11 cellular contexts compared by ENCODE assay signal in the genomic region with DNA sequence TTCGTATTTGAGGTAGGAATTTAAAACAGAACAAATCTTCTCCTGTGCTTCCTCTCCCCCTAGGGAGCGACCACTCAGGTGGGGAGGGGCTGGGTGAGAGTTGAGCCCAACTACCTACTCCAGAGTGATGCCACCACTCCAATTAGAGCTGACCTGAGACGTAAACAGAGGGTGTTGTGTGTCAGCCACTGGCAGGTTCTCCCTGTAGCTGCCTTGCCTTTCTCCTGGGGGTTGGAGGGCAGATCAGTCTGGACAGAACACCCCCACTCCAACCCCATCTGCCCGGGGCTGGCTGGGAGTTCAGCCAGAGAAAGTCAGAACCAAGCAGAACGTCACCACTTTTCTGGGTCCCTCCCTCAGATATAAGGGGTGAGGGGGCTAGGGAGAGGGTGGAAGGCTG. TPM values are rescaled to one million over a fixed set of nuclear protein-coding genes. Genes with fewer than 3 reads are reported as not detected.
DNase-seq lines count a peak whose midpoint lies in the region; ATAC-seq, FAIRE-seq and TF ChIP-seq lines count a peak whose summit lies in the region.
"Had no signal": no experiment of that assay in that cellular context is flagged by ENCODE, and none has a peak within 500 bp of the region (broad histone marks: within the 10 kb centered on the region; RNA-seq: fewer than 3 reads in every experiment).

No MANE protein-coding gene starts in this region.

- no peaks in the 10 kb centered on the region for H3K36me3 Mint-ChIP-seq in natural killer cell treated with Interleukin-12 subunit alpha and Interleukin-12 subunit beta and Interleukin-15 and Interleukin-18, amount 100 ng/mL, for 72 hours
- H3K36me3 Mint-ChIP-seq in natural killer cell: no peaks in the 10 kb centered on the region

- H3K9me3 ChIP-seq in GM12878 (replicated peaks; ENCODE audit: control insufficient read depth, insufficient read depth, low read length): no peaks in the 10 kb centered on the region

- no peak overlapping the region for H3K27ac Mint-ChIP-seq in natural killer cell treated with Interleukin-12 subunit alpha and Interleukin-12 subunit beta and Interleukin-15 and Interleukin-18, amount 100 ng/mL, for 72 hours
- H3K27ac Mint-ChIP-seq in natural killer cell: no peak overlapping the region
- H3K27ac Mint-ChIP-seq in stimulated activated naive CD8-positive, alpha-beta T cell treated with anti-CD3 and anti-CD28 coated beads, Interleukin-15, amount 100 ng/mL, for 72 hours: peak overlapping the region; percentile 50 to 72

- no peaks in the 10 kb centered on the region for H3K4me1 Mint-ChIP-seq in natural killer cell treated with Interleukin-12 subunit alpha and Interleukin-12 subunit beta and Interleukin-15 and Interleukin-18, amount 100 ng/mL, for 72 hours (ENCODE audit: low read depth in 2 of 2)
- no peaks in the 10 kb centered on the region for H3K4me1 Mint-ChIP-seq in natural killer cell
- peaks cover 30% of the 10 kb centered on the region for H3K4me1 Mint-ChIP-seq in stimulated activated naive CD8-positive, alpha-beta T cell treated with anti-CD3 and anti-CD28 coated beads, Interleukin-15, amount 100 ng/mL, for 72 hours

- WGBS in GM12878 (ENCODE audit: insufficient coverage, insufficient replicate concordance, low lambda C conversion rate, missing lambda C conversion rate): 9% methylated on average over 5 of the region's 5 CpGs

- TF ChIP-seq RAD21 in GM12878 (IDR thresholded peaks at IDR 0.05; ENCODE audit: insufficient read depth, low read depth, low read length): no peak

- peaks cover 0 to 8% of the 10 kb centered on the region in 2 experiments; a peak in 2 of 4 replicates for H3K36me3 ChIP-seq in GM12878 (ENCODE audit: control insufficient read depth in 2 of 2, insufficient read depth in 2 of 2, low read length in 1 of 2)

- no peak for DNase-seq in natural killer cell treated with Interleukin-12 subunit alpha and Interleukin-12 subunit beta and Interleukin-15 and Interleukin-18, amount 100 ng/mL, for 72 hours (ENCODE audit: low spot score)
- DNase-seq in natural killer cell: no peak
- peak; percentile 49 for DNase-seq in NCI-H69 (lab: John Stamatoyannopoulos, UW)
- no peak for DNase-seq in GM12878 (ENCODE audit: low read depth, low spot score)
- DNase-seq in stimulated activated naive CD8-positive, alpha-beta T cell treated with anti-CD3 and anti-CD28 coated beads, Interleukin-15, amount 100 ng/mL, for 72 hours: no peak
- DNase-seq in SK-N-DZ (ENCODE audit: low spot score): no peak
- DNase-seq in activated CD8-positive, alpha-beta memory T cell treated with anti-CD3 and anti-CD28 coated beads for 24 hours: no peak
- DNase-seq: effector memory CD4-positive, alpha-beta T cell; NCI-H1694 had no signal

- SMC1A ChIA-PET in GM12878 (lab: Charles Lee; ENCODE audit: uncharacterized antibody, unreplicated experiment): interaction anchor here (0.9 to 9.2 kb wide), 4 partner anchors 12 to 28 kb away, joined by 3 to 57 read pairs (median 27); partner anchors contain the start of genes MUTYH and TOE1

- FAIRE-seq in GM12878 (lab: Jason Lieb, UNC): no peak

- H3K4me3 Mint-ChIP-seq in natural killer cell treated with Interleukin-12 subunit alpha and Interleukin-12 subunit beta and Interleukin-15 and Interleukin-18, amount 100 ng/mL, for 72 hours: peak overlapping the region; percentile 77
- no peak overlapping the region for H3K4me3 Mint-ChIP-seq in natural killer cell
- H3K4me3 Mint-ChIP-seq in stimulated activated naive CD8-positive, alpha-beta T cell treated with anti-CD3 and anti-CD28 coated beads, Interleukin-15, amount 100 ng/mL, for 72 hours: peak overlapping the region; percentile 86 to 90

- H3K27me3 ChIP-seq in GM12878 (replicated peaks in 1 of 2; ENCODE audit: control insufficient read depth in 2 of 2, insufficient read depth in 2 of 2, low read length in 1 of 2): no peaks in the 10 kb centered on the region

- ATAC-seq in natural killer cell treated with Interleukin-12 subunit alpha and Interleukin-12 subunit beta and Interleukin-15 and Interleukin-18, amount 100 ng/mL, for 72 hours: no peak
- no peak for ATAC-seq in natural killer cell
- ATAC-seq in GM12878: no peak
- no peak for ATAC-seq in stimulated activated naive CD8-positive, alpha-beta T cell treated with anti-CD3 and anti-CD28 coated beads, Interleukin-15, amount 100 ng/mL, for 72 hours
- ATAC-seq in GM21717 (IDR thresholded peaks at IDR 0.05; ENCODE audit: unreplicated experiment): no peak

- H3K27ac ChIP-seq in GM12878 (ENCODE audit: control insufficient read depth, insufficient read depth): no peak overlapping the region

- CTCF ChIA-PET in GM12878 (lab: Yijun Ruan, JAX): interaction anchor here (2.7 to 5.8 kb wide), 2 partner anchors 11 to 164 kb away, joined by 21 to 42 read pairs; partner anchors contain the start of genes MUTYH, TESK2 and TOE1

- no peak for TF ChIP-seq POLR2A in GM12878 (IDR thresholded peaks at IDR 0.05; ENCODE audit: low read depth, low read length)

- no peak for TF ChIP-seq EP300 in GM12878 (IDR thresholded peaks at IDR 0.05; ENCODE audit: borderline replicate concordance in 1 of 2, control insufficient read depth in 1 of 2, low read depth in 2 of 2, low read length in 2 of 2)

- TF ChIP-seq CTCF in natural killer cell (IDR thresholded peaks at IDR 0.05): no peak
- no peak for TF ChIP-seq CTCF in GM12878 (IDR thresholded peaks at IDR 0.05 in 2 of 3, conservative IDR thresholded peaks at IDR 0.05 in 1 of 3; ENCODE audit: control insufficient read depth in 2 of 3, extremely low read depth in 1 of 3, insufficient read depth in 1 of 3, low read depth in 3 of 3, low read length in 3 of 3)

- peaks cover 22% of the 10 kb centered on the region for H3K79me2 ChIP-seq in GM12878 (ENCODE audit: control insufficient read depth, insufficient read depth, low read length)

- H3K27me3 Mint-ChIP-seq in natural killer cell treated with Interleukin-12 subunit alpha and Interleukin-12 subunit beta and Interleukin-15 and Interleukin-18, amount 100 ng/mL, for 72 hours: no peaks in the 10 kb centered on the region
- H3K27me3 Mint-ChIP-seq in natural killer cell (ENCODE audit: low read depth in 2 of 2): no peaks in the 10 kb centered on the region
- no peaks in the 10 kb centered on the region for H3K27me3 Mint-ChIP-seq in stimulated activated naive CD8-positive, alpha-beta T cell treated with anti-CD3 and anti-CD28 coated beads, Interleukin-15, amount 100 ng/mL, for 72 hours

- in situ Hi-C loops in GM12878 (cut with MboI): no loop called here

- peak overlapping the region; percentile 82 for H3K4me3 ChIP-seq in GM12878

- no peaks in the 10 kb centered on the region for H3K9me3 Mint-ChIP-seq in natural killer cell treated with Interleukin-12 subunit alpha and Interleukin-12 subunit beta and Interleukin-15 and Interleukin-18, amount 100 ng/mL, for 72 hours
- no peaks in the 10 kb centered on the region for H3K9me3 Mint-ChIP-seq in natural killer cell
- no peaks in the 10 kb centered on the region for H3K9me3 Mint-ChIP-seq in stimulated activated naive CD8-positive, alpha-beta T cell treated with anti-CD3 and anti-CD28 coated beads, Interleukin-15, amount 100 ng/mL, for 72 hours
- H3K9me3 Mint-ChIP-seq: CD4-positive, CD25-positive, alpha-beta regulatory T cell had no signal

- H3K4me1 ChIP-seq in GM12878 (ENCODE audit: control insufficient read depth, insufficient read depth, low read length): peaks cover 16% of the 10 kb centered on the region; the same call in 1 of the 2 replicates

- H3K4me2 ChIP-seq in GM12878 (ENCODE audit: control insufficient read depth, insufficient read depth): peak overlapping the region; percentile 64

- intact Hi-C loops in natural killer cell (cut with micrococcal nuclease): no loop called here
- intact Hi-C loops in GM12878 (cut with micrococcal nuclease; ENCODE audit: unreplicated experiment): no loop called here

- H4K20me1 ChIP-seq in GM12878 (ENCODE audit: control insufficient read depth, insufficient read depth): no peaks in the 10 kb centered on the region

- H2AFZ ChIP-seq in GM12878 (ENCODE audit: control insufficient read depth, low read depth, low read length): no peak overlapping the region

- no TSS peak for BruUV-seq in GM12878 (replicated peaks; lab: Mats Ljungman, UMichigan)

- RAD21 ChIA-PET in GM12878 (lab: Charles Lee; ENCODE audit: unreplicated experiment): interaction anchor here (0.6 to 1.8 kb wide), 7 partner anchors 11 to 188 kb away, joined by 3 to 10 read pairs (median 3); partner anchors contain the start of genes MUTYH and TOE1

- POLR2A ChIA-PET in GM12878 (lab: Charles Lee): interaction anchor here (0.6 to 5.8 kb wide), 3 partner anchors 10 to 900 kb away, joined by 4 to 45 read pairs (median 7); partner anchors contain the start of genes MUTYH and TOE1

- H3K9ac ChIP-seq in GM12878 (ENCODE audit: control insufficient read depth, insufficient read depth, low read length): peak overlapping the region; percentile 28; the same call in 1 of the 2 replicates

RNA-seq across cellular contexts. Expression of gene HPDL, which starts 2.0 kb away (rescaled TPM):
- 10 to 100 TPM in 1 of 2 donors, 1 to 10 TPM in 1; 8.6 to 51.9 TPM for total RNA-seq in natural killer cell treated with Interleukin-12 subunit alpha and Interleukin-12 subunit beta and Interleukin-15 and Interleukin-18, amount 100 ng/mL, for 72 hours
- total RNA-seq in natural killer cell: under 1 TPM in 2 of 3 donors, not detected in 1; 0.38 to 0.45 TPM
- total RNA-seq in GM12878 (2013; cell fraction: nucleolus; rRNA removed): 10.5 and 11.8 TPM in 2 replicates
- total RNA-seq in GM12878 (2014; rRNA removed): 61.0 and 75.5 TPM in 2 replicates
- 11.5 and 14.4 TPM in 2 replicates for total RNA-seq in GM12878 (2014; rRNA removed; fragmentation: Illumina TruSeq; extraction: Trizol)
- 54.6 and 60.2 TPM in 2 replicates for total RNA-seq in GM12878 (2021)
- 4.0 TPM for polyA plus RNA-seq in GM12878 (2011; ENCODE audit: low read depth)
- polyA plus RNA-seq in GM12878 (2011; rRNA removed): 0.89 and 3.4 TPM in 2 replicates
- 4.1 and 9.4 TPM in 2 replicates for polyA plus RNA-seq in GM12878 (2011; cell fraction: cytosol; rRNA removed)
- polyA plus RNA-seq in GM12878 (2011; cell fraction: nucleus; rRNA removed): 10.7 and 15.0 TPM in 2 replicates
- polyA plus RNA-seq in GM12878 (2012): 10.4 and 12.2 TPM in 2 replicates
- 3.4 and 9.1 TPM in 2 replicates for polyA plus RNA-seq in GM12878 (2014; fragmentation: Illumina TruSeq; extraction: Trizol)
- 1 to 10 TPM; 1.3 to 3.6 TPM for polyA plus RNA-seq in GM12878 (2014; fragmentation: Nextera tagmentation; extraction: Ambion mirVana)
- 49.2 and 60.4 TPM in 2 replicates for polyA plus RNA-seq in GM12878 (2014; rRNA removed)
- 10 to 100 TPM; 55.0 to 57.9 TPM for polyA plus RNA-seq in GM12878 (2016; fragmentation: Nextera tagmentation; extraction: Ambion mirVana)
- polyA minus RNA-seq in GM12878 (2011; rRNA and poly(A)+ RNA removed): 2.0 and 4.4 TPM in 2 replicates
- polyA minus RNA-seq in GM12878 (2011; cell fraction: cytosol; rRNA and poly(A)+ RNA removed): 4.5 and 5.7 TPM in 2 replicates
- 6.6 and 13.0 TPM in 2 replicates for polyA minus RNA-seq in GM12878 (2011; cell fraction: nucleus; rRNA and poly(A)+ RNA removed)
- 47.0 and 54.7 TPM in 2 replicates for polyA plus RNA-seq in SK-N-DZ (2014; cell fraction: cytosol; rRNA removed)
- polyA plus RNA-seq in SK-N-DZ (2014; cell fraction: nucleus; rRNA removed): 28.7 and 38.7 TPM in 2 replicates
- total RNA-seq: CD4-positive, CD25-positive, alpha-beta regulatory T cell had no signal

RNA-seq across cellular contexts. Expression of gene TOE1, which starts 11.3 kb away (rescaled TPM):
- 10 to 100 TPM; 29.8 to 43.6 TPM for total RNA-seq in natural killer cell treated with Interleukin-12 subunit alpha and Interleukin-12 subunit beta and Interleukin-15 and Interleukin-18, amount 100 ng/mL, for 72 hours
- total RNA-seq in natural killer cell: 10 to 100 TPM; 23.2 to 36.8 (median 28.2) TPM
- total RNA-seq in GM12878 (2013; cell fraction: nucleolus; rRNA removed): 10.9 and 15.9 TPM in 2 replicates
- 33.0 TPM in 2 replicates for total RNA-seq in GM12878 (2014; rRNA removed)
- 21.2 and 22.7 TPM in 2 replicates for total RNA-seq in GM12878 (2014; rRNA removed; fragmentation: Illumina TruSeq; extraction: Trizol)
- total RNA-seq in GM12878 (2021): 22.3 and 23.2 TPM in 2 replicates
- polyA plus RNA-seq in GM12878 (2011; ENCODE audit: low read depth): 10.5 TPM
- 13.1 and 24.3 TPM in 2 replicates for polyA plus RNA-seq in GM12878 (2011; rRNA removed)
- polyA plus RNA-seq in GM12878 (2011; cell fraction: cytosol; rRNA removed): 32.7 and 40.1 TPM in 2 replicates
- polyA plus RNA-seq in GM12878 (2011; cell fraction: nucleus; rRNA removed): 42.8 and 43.2 TPM in 2 replicates
- 10.9 and 14.8 TPM in 2 replicates for polyA plus RNA-seq in GM12878 (2012)
- 34.4 and 36.6 TPM in 2 replicates for polyA plus RNA-seq in GM12878 (2014; fragmentation: Illumina TruSeq; extraction: Trizol)
- polyA plus RNA-seq in GM12878 (2014; fragmentation: Nextera tagmentation; extraction: Ambion mirVana): 10 to 100 TPM; 33.5 to 38.0 TPM
- polyA plus RNA-seq in GM12878 (2014; rRNA removed): 30.5 and 34.9 TPM in 2 replicates
- polyA plus RNA-seq in GM12878 (2016; fragmentation: Nextera tagmentation; extraction: Ambion mirVana): 10 to 100 TPM; 34.6 TPM
- 33.0 and 34.6 TPM in 2 replicates for polyA minus RNA-seq in GM12878 (2011; rRNA and poly(A)+ RNA removed)
- 12.3 and 15.8 TPM in 2 replicates for polyA minus RNA-seq in GM12878 (2011; cell fraction: cytosol; rRNA and poly(A)+ RNA removed)
- 24.3 and 39.1 TPM in 2 replicates for polyA minus RNA-seq in GM12878 (2011; cell fraction: nucleus; rRNA and poly(A)+ RNA removed)
- polyA plus RNA-seq in SK-N-DZ (2014; cell fraction: cytosol; rRNA removed): 25.4 and 32.1 TPM in 2 replicates
- polyA plus RNA-seq in SK-N-DZ (2014; cell fraction: nucleus; rRNA removed): 26.7 and 29.9 TPM in 2 replicates

RNA-seq across cellular contexts. Expression of gene MUTYH, which starts 11.6 kb away (rescaled TPM):
- total RNA-seq in natural killer cell treated with Interleukin-12 subunit alpha and Interleukin-12 subunit beta and Interleukin-15 and Interleukin-18, amount 100 ng/mL, for 72 hours: 10 to 100 TPM; 30.5 to 63.2 TPM
- total RNA-seq in natural killer cell: 10 to 100 TPM; 44.0 to 55.6 (median 51.5) TPM
- total RNA-seq in GM12878 (2013; cell fraction: nucleolus; rRNA removed): 41.4 and 50.2 TPM in 2 replicates
- 34.3 and 34.6 TPM in 2 replicates for total RNA-seq in GM12878 (2014; rRNA removed)
- total RNA-seq in GM12878 (2014; rRNA removed; fragmentation: Illumina TruSeq; extraction: Trizol): 17.5 and 20.0 TPM in 2 replicates
- 37.7 and 38.0 TPM in 2 replicates for total RNA-seq in GM12878 (2021)
- 18.8 TPM for polyA plus RNA-seq in GM12878 (2011; ENCODE audit: low read depth)
- polyA plus RNA-seq in GM12878 (2011; rRNA removed): 17.5 and 25.7 TPM in 2 replicates
- polyA plus RNA-seq in GM12878 (2011; cell fraction: cytosol; rRNA removed): 25.0 and 40.1 TPM in 2 replicates
- 148 and 169 TPM in 2 replicates for polyA plus RNA-seq in GM12878 (2011; cell fraction: nucleus; rRNA removed)
- 15.6 and 18.0 TPM in 2 replicates for polyA plus RNA-seq in GM12878 (2012)
- polyA plus RNA-seq in GM12878 (2014; fragmentation: Illumina TruSeq; extraction: Trizol): 16.4 and 23.1 TPM in 2 replicates
- polyA plus RNA-seq in GM12878 (2014; fragmentation: Nextera tagmentation; extraction: Ambion mirVana): 10 to 100 TPM in 1 of 2 experiments, 1 to 10 TPM in 1; 2.5 to 10.5 TPM
- polyA plus RNA-seq in GM12878 (2014; rRNA removed): 41.5 and 42.7 TPM in 2 replicates
- 10 to 100 TPM; 38.1 to 42.0 TPM for polyA plus RNA-seq in GM12878 (2016; fragmentation: Nextera tagmentation; extraction: Ambion mirVana)
- polyA minus RNA-seq in GM12878 (2011; rRNA and poly(A)+ RNA removed): 17.8 and 22.5 TPM in 2 replicates
- 4.5 and 10.2 TPM in 2 replicates for polyA minus RNA-seq in GM12878 (2011; cell fraction: cytosol; rRNA and poly(A)+ RNA removed)
- polyA minus RNA-seq in GM12878 (2011; cell fraction: nucleus; rRNA and poly(A)+ RNA removed): 14.3 and 29.4 TPM in 2 replicates
- 48.8 and 50.5 TPM in 2 replicates for polyA plus RNA-seq in SK-N-DZ (2014; cell fraction: cytosol; rRNA removed)
- 267 and 319 TPM in 2 replicates for polyA plus RNA-seq in SK-N-DZ (2014; cell fraction: nucleus; rRNA removed)

Comparison
In these comparisons a context has a peak if more than half of its experiments do, and no peak if none do; other contexts are left out.
1. RNA of gene HPDL, which starts 2.0 kb away (total RNA-seq): 10.5 to 75.5 TPM in GM12878 and 8.6 to 51.9 TPM in natural killer cell treated with Interleukin-12 subunit alpha and Interleukin-12 subunit beta and Interleukin-15 and Interleukin-18, amount 100 ng/mL, for 72 hours; 0.38 to 0.45 TPM in natural killer cell; every median in the first group is over 4 times any median in the second.
2. H3K27ac Mint-ChIP-seq: peak in stimulated activated naive CD8-positive, alpha-beta T cell treated with anti-CD3 and anti-CD28 coated beads, Interleukin-15, amount 100 ng/mL, for 72 hours (2 of 2); none in natural killer cell treated with Interleukin-12 subunit alpha and Interleukin-12 subunit beta and Interleukin-15 and Interleukin-18, amount 100 ng/mL, for 72 hours (0 of 2) and natural killer cell (0 of 2).